14 cellular contexts compared by ENCODE assay signal in genomic region chr18:63197246-63197791, GRCh38.
DNase-seq lines count a peak whose midpoint lies in the region; ATAC-seq, FAIRE-seq and TF ChIP-seq lines count a peak whose summit lies in the region.
"Had no signal": no experiment of that assay in that cellular context is flagged by ENCODE, and none has a peak within 500 bp of the region (broad histone marks: within the 10 kb centered on the region; RNA-seq: fewer than 3 reads in every experiment).

No MANE protein-coding gene starts in this region.

- H2AFZ ChIP-seq in mammary epithelial cell (ENCODE audit: low read depth, low read length): no peak overlapping the region
- H2AFZ ChIP-seq in astrocyte (ENCODE audit: low read depth, low read length): peak overlapping the region; percentile 41

- in situ Hi-C loops in mammary epithelial cell (cut with MboI; ENCODE audit: low sequenced_read_pairs in 2 of 2) (no loop called here), transverse colon (cut with MboI; ENCODE audit: low pct_ligation_motif_present in 1 of 4, low pct_unique_long_range_greater_than_20kb in 1 of 4, low sequenced_read_pairs in 3 of 4) (no loop called here)

- no peak for FAIRE-seq in astrocyte (lab: Jason Lieb, UNC)
- FAIRE-seq: H54 had no signal

- peak overlapping the region; percentile 41 to 57 for H3K27ac ChIP-seq in breast epithelium
- H3K27ac ChIP-seq in mammary epithelial cell (ENCODE audit: insufficient read depth, low read depth, low read length): no peak overlapping the region
- H3K27ac ChIP-seq in astrocyte (ENCODE audit: low read depth, low read length): no peak overlapping the region
- peak overlapping the region; percentile 6 to 45 (median 26) for H3K27ac ChIP-seq in transverse colon

- TF ChIP-seq POLR2A in breast epithelium (IDR thresholded peaks at IDR 0.05): no peak
- TF ChIP-seq POLR2A in transverse colon (IDR thresholded peaks at IDR 0.05): no peak

- H3K4me2 ChIP-seq in mammary epithelial cell (ENCODE audit: insufficient read depth, low read depth, low read length) (no peak overlapping the region), astrocyte (ENCODE audit: low read length) (no peak overlapping the region)

- no peak for TF ChIP-seq EP300 in transverse colon (IDR thresholded peaks at IDR 0.05; ENCODE audit: low read depth)

- no peaks in the 10 kb centered on the region for H3K27me3 ChIP-seq in breast epithelium
- H3K27me3 ChIP-seq in mammary epithelial cell (ENCODE audit: insufficient read depth, low read length): no peaks in the 10 kb centered on the region
- H3K27me3 ChIP-seq in astrocyte (ENCODE audit: insufficient read depth, low read length): no peaks in the 10 kb centered on the region
- H3K27me3 ChIP-seq in transverse colon: no peaks in the 10 kb centered on the region

- intact Hi-C loops in breast epithelium (cut with DNase I; ENCODE audit: low total_unique reads) (no loop called here), mammary epithelial cell (cut with micrococcal nuclease) (no loop called here), transverse colon (cut with DNase I; ENCODE audit: low total_unique reads) (no loop called here)

- CTCF ChIA-PET in mammary epithelial cell (lab: Charles Lee; ENCODE audit: low non-redundant PET): no interaction called here

- H4K20me1 ChIP-seq in mammary epithelial cell (ENCODE audit: insufficient read depth, low read length): no peaks in the 10 kb centered on the region
- peaks cover 14% of the 10 kb centered on the region for H4K20me1 ChIP-seq in astrocyte (ENCODE audit: insufficient read depth, low read length)

- H3K79me2 ChIP-seq in mammary epithelial cell (ENCODE audit: insufficient read depth, low read length) (no peaks in the 10 kb centered on the region), astrocyte (ENCODE audit: insufficient read depth, low read length) (no peaks in the 10 kb centered on the region)

- dilution Hi-C loops in mammary epithelial cell (cut with HindIII; ENCODE audit: low sequenced_read_pairs): no loop called here

- no peak for DNase-seq in breast epithelium (ENCODE audit: low spot score in 2 of 2)
- DNase-seq in mammary epithelial cell: no peak
- peak; percentile 71 for DNase-seq in MV-4-11 (lab: John Stamatoyannopoulos, UW)
- DNase-seq in astrocyte (ENCODE audit: low read depth): no peak
- no peak for DNase-seq in transverse colon
- no peak for DNase-seq in medulla oblongata (ENCODE audit: extremely low spot score)
- DNase-seq: activated B cell treated with CpG ODN at 0.5 μM for 24 hours, RPMI8226 had no signal

- no peaks in the 10 kb centered on the region for H3K36me3 Mint-ChIP-seq in astrocyte (ENCODE audit: low read depth, unreplicated experiment)
- H3K36me3 Mint-ChIP-seq: IgD-negative memory B cell had no signal

- TF ChIP-seq CTCF in breast epithelium (IDR thresholded peaks at IDR 0.05) (no peak), mammary epithelial cell (conservative IDR thresholded peaks at IDR 0.05 in 1 of 2, IDR thresholded peaks at IDR 0.05 in 1 of 2; ENCODE audit: extremely low read depth in 1 of 2, insufficient read depth in 1 of 2, low read depth in 1 of 2, low read length in 2 of 2) (no peak), astrocyte (IDR thresholded peaks at IDR 0.05; ENCODE audit: insufficient read depth, low read depth, low read length) (no peak), transverse colon (IDR thresholded peaks at IDR 0.05) (no peak)

- no peaks in the 10 kb centered on the region for H3K36me3 ChIP-seq in breast epithelium
- no peaks in the 10 kb centered on the region for H3K36me3 ChIP-seq in mammary epithelial cell (ENCODE audit: insufficient read depth, low read length)
- H3K36me3 ChIP-seq in astrocyte (ENCODE audit: insufficient read depth, low read length): no peaks in the 10 kb centered on the region
- no peaks in the 10 kb centered on the region for H3K36me3 ChIP-seq in transverse colon

- H3K27me3 Mint-ChIP-seq in astrocyte (ENCODE audit: low read depth, unreplicated experiment): no peaks in the 10 kb centered on the region
- H3K27me3 Mint-ChIP-seq: activated B cell treated with CpG ODN at 0.5 μM for 24 hours, IgD-negative memory B cell had no signal

- no peaks in the 10 kb centered on the region for H3K9me3 Mint-ChIP-seq in astrocyte (ENCODE audit: unreplicated experiment)
- H3K9me3 Mint-ChIP-seq: activated B cell treated with CpG ODN at 0.5 μM for 24 hours, CD14-positive monocyte, IgD-negative memory B cell had no signal

- no peak overlapping the region for H3K4me3 Mint-ChIP-seq in astrocyte (ENCODE audit: unreplicated experiment)
- H3K4me3 Mint-ChIP-seq: activated B cell treated with CpG ODN at 0.5 μM for 24 hours, CD14-positive monocyte, IgD-negative memory B cell had no signal

- ATAC-seq in GM21526 (IDR thresholded peaks at IDR 0.05; ENCODE audit: low FRiP score, unreplicated experiment): no peak
- ATAC-seq in GM18517 (IDR thresholded peaks at IDR 0.05; ENCODE audit: unreplicated experiment): no peak

- BruUV-seq in mammary epithelial cell (replicated peaks; lab: Mats Ljungman, UMichigan): no TSS peak

- peaks cover 3% of the 10 kb centered on the region for H3K4me1 Mint-ChIP-seq in astrocyte (ENCODE audit: low read depth, unreplicated experiment)

- H3K27ac Mint-ChIP-seq in astrocyte (ENCODE audit: unreplicated experiment): no peak overlapping the region
- H3K27ac Mint-ChIP-seq: activated B cell treated with CpG ODN at 0.5 μM for 24 hours, CD14-positive monocyte, IgD-negative memory B cell had no signal

- WGBS in mammary epithelial cell (ENCODE audit: low coverage, missing lambda C conversion rate): 83% methylated on average over 8 of the region's 8 CpGs
- 50 to 57% methylated on average over 5 to 8 of the region's 8 CpGs for WGBS in transverse colon (ENCODE audit: low coverage in 1 of 2), 2 donors

- H3K4me3 ChIP-seq in breast epithelium (no peak overlapping the region), mammary epithelial cell (replicated peaks in 1 of 3; ENCODE audit: insufficient read depth in 1 of 3, low read depth in 2 of 3, low read length in 3 of 3) (no peak overlapping the region), astrocyte (ENCODE audit: insufficient read depth, low read depth, low read length) (no peak overlapping the region), transverse colon (no peak overlapping the region)
- H3K4me3 ChIP-seq: skin epidermis had no signal

- H3K9ac ChIP-seq in mammary epithelial cell (ENCODE audit: insufficient read depth, low read length) (no peak overlapping the region), astrocyte (ENCODE audit: low read length) (no peak overlapping the region)

- H3K9me3 ChIP-seq in breast epithelium (no peaks in the 10 kb centered on the region), mammary epithelial cell (replicated peaks; ENCODE audit: insufficient read depth, low read length) (no peaks in the 10 kb centered on the region), astrocyte (ENCODE audit: insufficient read depth, low read depth, low read length) (no peaks in the 10 kb centered on the region), transverse colon (no peaks in the 10 kb centered on the region)

- peaks cover 0 to 10% of the 10 kb centered on the region in 2 donors for H3K4me1 ChIP-seq in breast epithelium
- peaks cover 2% of the 10 kb centered on the region for H3K4me1 ChIP-seq in mammary epithelial cell (ENCODE audit: insufficient read depth, low read length)
- H3K4me1 ChIP-seq in astrocyte (ENCODE audit: insufficient read depth, low read length): no peaks in the 10 kb centered on the region
- H3K4me1 ChIP-seq in transverse colon: peaks cover 0 to 38% (median 18%) of the 10 kb centered on the region in 4 donors

Comparison
In these comparisons a context has a peak if more than half of its experiments do, and no peak if none do; other contexts are left out.
1. H3K27ac ChIP-seq: peak in breast epithelium (2 of 2) and transverse colon (4 of 4); none in mammary epithelial cell (single experiment) and astrocyte (single experiment).